ENCODE assay signal across 1 cellular context in the genomic region with DNA sequence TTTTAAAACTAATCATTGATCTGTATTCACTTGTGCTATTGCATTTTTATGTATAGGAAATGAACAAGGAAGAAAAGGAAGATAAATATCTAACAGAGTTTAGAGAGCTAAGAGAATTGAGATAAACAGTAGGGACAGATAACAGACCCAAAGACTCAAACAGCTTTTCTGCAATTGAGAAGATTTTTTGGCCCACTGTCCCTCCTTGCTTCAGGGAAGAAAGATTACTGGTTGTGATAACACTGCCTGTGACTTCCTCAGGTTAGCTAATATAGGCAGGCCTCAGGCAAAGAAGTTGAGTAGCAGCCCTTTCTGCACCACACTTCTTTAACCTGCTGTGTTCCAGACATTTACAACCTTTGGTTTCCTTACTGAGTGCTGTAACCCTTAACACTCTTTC.
TF ChIP-seq lines count a peak whose summit lies in the region.

No MANE protein-coding gene starts in this region.

TF ChIP-seq in GM12878, 131 proteins besides CTCF, POLR2A, EP300 and RAD21:
- TF ChIP-seq, protein P1, sequence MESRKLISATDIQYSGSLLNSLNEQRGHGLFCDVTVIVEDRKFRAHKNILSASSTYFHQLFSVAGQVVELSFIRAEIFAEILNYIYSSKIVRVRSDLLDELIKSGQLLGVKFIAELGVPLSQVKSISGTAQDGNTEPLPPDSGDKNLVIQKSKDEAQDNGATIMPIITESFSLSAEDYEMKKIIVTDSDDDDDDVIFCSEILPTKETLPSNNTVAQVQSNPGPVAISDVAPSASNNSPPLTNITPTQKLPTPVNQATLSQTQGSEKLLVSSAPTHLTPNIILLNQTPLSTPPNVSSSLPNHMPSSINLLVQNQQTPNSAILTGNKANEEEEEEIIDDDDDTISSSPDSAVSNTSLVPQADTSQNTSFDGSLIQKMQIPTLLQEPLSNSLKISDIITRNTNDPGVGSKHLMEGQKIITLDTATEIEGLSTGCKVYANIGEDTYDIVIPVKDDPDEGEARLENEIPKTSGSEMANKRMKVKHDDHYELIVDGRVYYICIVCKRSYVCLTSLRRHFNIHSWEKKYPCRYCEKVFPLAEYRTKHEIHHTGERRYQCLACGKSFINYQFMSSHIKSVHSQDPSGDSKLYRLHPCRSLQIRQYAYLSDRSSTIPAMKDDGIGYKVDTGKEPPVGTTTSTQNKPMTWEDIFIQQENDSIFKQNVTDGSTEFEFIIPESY (IDR thresholded peaks at IDR 0.05) = no peak
- TF ChIP-seq, protein P2, sequence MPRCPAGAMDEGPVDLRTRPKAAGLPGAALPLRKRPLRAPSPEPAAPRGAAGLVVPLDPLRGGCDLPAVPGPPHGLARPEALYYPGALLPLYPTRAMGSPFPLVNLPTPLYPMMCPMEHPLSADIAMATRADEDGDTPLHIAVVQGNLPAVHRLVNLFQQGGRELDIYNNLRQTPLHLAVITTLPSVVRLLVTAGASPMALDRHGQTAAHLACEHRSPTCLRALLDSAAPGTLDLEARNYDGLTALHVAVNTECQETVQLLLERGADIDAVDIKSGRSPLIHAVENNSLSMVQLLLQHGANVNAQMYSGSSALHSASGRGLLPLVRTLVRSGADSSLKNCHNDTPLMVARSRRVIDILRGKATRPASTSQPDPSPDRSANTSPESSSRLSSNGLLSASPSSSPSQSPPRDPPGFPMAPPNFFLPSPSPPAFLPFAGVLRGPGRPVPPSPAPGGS (IDR thresholded peaks at IDR 0.05; ENCODE audit: borderline replicate concordance, insufficient read depth, low read depth, low read length, poor library complexity, severe bottlenecking) = no peak
- TF ChIP-seq SUPT20H (IDR thresholded peaks at IDR 0.05; ENCODE audit: borderline replicate concordance, control insufficient read depth, low read depth, low read length) (no peak), BACH1 (IDR thresholded peaks at IDR 0.05; ENCODE audit: borderline replicate concordance) (no peak), SREBF1 (IDR thresholded peaks at IDR 0.05; ENCODE audit: low read length) (no peak), HDAC6 (IDR thresholded peaks at IDR 0.05; ENCODE audit: unreplicated experiment) (no peak), PML (IDR thresholded peaks at IDR 0.05; ENCODE audit: low read length) (no peak), RUNX3 (IDR thresholded peaks at IDR 0.05; ENCODE audit: low read length) (no peak), RELA (IDR thresholded peaks at IDR 0.05; ENCODE audit: borderline replicate concordance, partially characterized antibody) (no peak)
- TF ChIP-seq, protein P3, sequence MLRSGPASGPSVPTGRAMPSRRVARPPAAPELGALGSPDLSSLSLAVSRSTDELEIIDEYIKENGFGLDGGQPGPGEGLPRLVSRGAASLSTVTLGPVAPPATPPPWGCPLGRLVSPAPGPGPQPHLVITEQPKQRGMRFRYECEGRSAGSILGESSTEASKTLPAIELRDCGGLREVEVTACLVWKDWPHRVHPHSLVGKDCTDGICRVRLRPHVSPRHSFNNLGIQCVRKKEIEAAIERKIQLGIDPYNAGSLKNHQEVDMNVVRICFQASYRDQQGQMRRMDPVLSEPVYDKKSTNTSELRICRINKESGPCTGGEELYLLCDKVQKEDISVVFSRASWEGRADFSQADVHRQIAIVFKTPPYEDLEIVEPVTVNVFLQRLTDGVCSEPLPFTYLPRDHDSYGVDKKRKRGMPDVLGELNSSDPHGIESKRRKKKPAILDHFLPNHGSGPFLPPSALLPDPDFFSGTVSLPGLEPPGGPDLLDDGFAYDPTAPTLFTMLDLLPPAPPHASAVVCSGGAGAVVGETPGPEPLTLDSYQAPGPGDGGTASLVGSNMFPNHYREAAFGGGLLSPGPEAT (IDR thresholded peaks at IDR 0.05; ENCODE audit: low read depth) = no peak
TF ChIP-seq in GM12878: peak in this region for 0.
